In the genomic region with DNA sequence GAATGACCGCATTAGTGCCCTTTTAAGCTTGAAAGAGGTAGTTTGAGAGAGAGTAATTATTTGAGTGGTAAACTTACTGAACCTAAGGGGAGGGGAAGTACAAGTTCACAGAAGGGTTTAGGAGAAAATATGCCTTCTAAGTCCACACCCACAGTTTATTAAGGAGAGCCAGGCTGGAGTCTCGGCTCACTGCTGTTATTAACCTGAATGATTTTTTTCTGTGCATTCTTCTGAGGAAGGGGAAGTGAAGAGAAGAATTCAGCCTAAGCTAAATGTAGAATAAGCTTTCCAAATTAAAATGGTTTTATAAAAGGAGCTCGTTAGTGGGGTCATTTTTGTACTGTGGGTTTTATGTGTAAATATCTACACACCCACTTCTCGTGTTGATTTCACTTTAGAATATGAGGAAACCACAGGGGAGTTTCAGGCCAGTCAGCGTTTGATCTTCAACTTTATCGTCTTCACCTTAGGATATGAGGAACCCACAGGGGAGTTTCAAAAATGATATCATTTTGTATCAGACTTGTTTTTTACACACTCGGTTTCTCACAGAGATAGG, we compare ENCODE assay signal across 8 cellular contexts. TPM values are rescaled to one million over a fixed set of nuclear protein-coding genes. Genes with fewer than 3 reads are reported as not detected.
DNase-seq lines count a peak whose midpoint lies in the region; ATAC-seq and TF ChIP-seq lines count a peak whose summit lies in the region.

No MANE protein-coding gene starts in this region.

- DNase-seq in GM13977 (ENCODE audit: low spot score) (peak; percentile 45), RPMI8226 (peak; percentile 48), astrocyte of the spinal cord (ENCODE audit: low read depth, low spot score) (no peak), lower lobe of right lung (no peak), H4 (ENCODE audit: low spot score) (no peak)

- intact Hi-C loops in lower lobe of right lung (cut with DNase I): no loop called here

- no peaks in the 10 kb centered on the region for H3K27me3 ChIP-seq in lower lobe of right lung (ENCODE audit: low read depth)
- no peaks in the 10 kb centered on the region for H3K27me3 ChIP-seq in stomach smooth muscle (ENCODE audit: control insufficient read depth in 1 of 2, insufficient read depth in 2 of 2, low read length in 2 of 2)

- H3K36me3 ChIP-seq in lower lobe of right lung: peaks cover 32% of the 10 kb centered on the region
- peaks cover 3 to 12% of the 10 kb centered on the region in 2 donors for H3K36me3 ChIP-seq in stomach smooth muscle (ENCODE audit: control insufficient read depth in 2 of 2, insufficient read depth in 2 of 2, low read length in 2 of 2)

- peak overlapping the region; percentile 93 to 95 for H3K9ac ChIP-seq in stomach smooth muscle (ENCODE audit: low read length in 2 of 2)

- H3K4me1 ChIP-seq in lower lobe of right lung (peaks cover 32% of the 10 kb centered on the region), stomach smooth muscle (ENCODE audit: control insufficient read depth, insufficient read depth, low read length) (peaks cover 2% of the 10 kb centered on the region)

- TF ChIP-seq CTCF in GM13977 (IDR thresholded peaks at IDR 0.05; ENCODE audit: extremely low read depth, insufficient read depth, missing control alignments): no peak
- TF ChIP-seq CTCF in astrocyte of the spinal cord (IDR thresholded peaks at IDR 0.05; ENCODE audit: low read depth, low read length): no peak
- no peak for TF ChIP-seq CTCF in lower lobe of right lung (IDR thresholded peaks at IDR 0.05)

- no peaks in the 10 kb centered on the region for H3K9me3 ChIP-seq in lower lobe of right lung
- H3K9me3 ChIP-seq in stomach smooth muscle (ENCODE audit: control insufficient read depth in 2 of 2, low read length in 2 of 2): no peaks in the 10 kb centered on the region

- no peak for ATAC-seq in lower lobe of right lung
- ATAC-seq in GM21528 (IDR thresholded peaks at IDR 0.05; ENCODE audit: low FRiP score, unreplicated experiment): no peak
- no peak for ATAC-seq in HG03469 (IDR thresholded peaks at IDR 0.05; ENCODE audit: unreplicated experiment)

- H3K4me3 ChIP-seq in astrocyte of the spinal cord (ENCODE audit: low read depth, low read length): peak overlapping the region; percentile 53
- H3K4me3 ChIP-seq in lower lobe of right lung: peak overlapping the region; percentile 88
- peak overlapping the region; percentile 83 to 84 for H3K4me3 ChIP-seq in stomach smooth muscle (ENCODE audit: low read length in 2 of 2)

- in situ Hi-C loops in GM13977 (cut with MboI; ENCODE audit: low pct_unique_long_range_greater_than_20kb, low sequenced_read_pairs, unreplicated experiment) (no loop called here), astrocyte of the spinal cord (cut with HindIII; ENCODE audit: low sequenced_read_pairs) (no loop called here)

- H3K27ac ChIP-seq in lower lobe of right lung (peak overlapping the region; percentile 98), stomach smooth muscle (ENCODE audit: low read length) (peak overlapping the region; percentile 96)

RNA-seq across cellular contexts. Expression of a gene that starts 1.5 kb away (rescaled TPM):
- total RNA-seq in lower lobe of right lung: 9.9 TPM
- total RNA-seq in H4 (2014; rRNA removed; shearing (Covaris generic)): 2.5 and 7.1 TPM in 2 replicates

RNA-seq across cellular contexts. Expression of a gene that starts 5.1 kb away (rescaled TPM):
- 0.18 TPM for total RNA-seq in lower lobe of right lung
- not detected in 2 replicates for total RNA-seq in H4 (2014; rRNA removed; shearing (Covaris generic))

Comparison
In these comparisons a context has a peak if more than half of its experiments do, and no peak if none do; other contexts are left out.
1. DNase-seq: peak in GM13977 (single experiment) and RPMI8226 (single experiment); none in astrocyte of the spinal cord (single experiment), lower lobe of right lung (single experiment) and H4 (single experiment).
2. Peak in every context shown above with its lines, with median percentiles within 50 percentile points of each other: H3K4me3 ChIP-seq.